ENCODE assay signal across 8 cellular contexts in genomic region chr11:66418168-66418985, GRCh38. TPM values are rescaled to one million over a fixed set of nuclear protein-coding genes. Genes with fewer than 3 reads are reported as not detected.
DNase-seq lines count a peak whose midpoint lies in the region; ATAC-seq and TF ChIP-seq lines count a peak whose summit lies in the region.

No MANE protein-coding gene starts in this region.

- no peak for TF ChIP-seq CTCF in progenitor cell of endocrine pancreas (IDR thresholded peaks at IDR 0.05; ENCODE audit: unreplicated experiment)

- intact Hi-C loops in Right ventricle myocardium inferior (cut with DNase I) = no loop called here

- H3K9me3 ChIP-seq in MG63 = peaks cover 4% of the 10 kb centered on the region

- DNase-seq in EH (ENCODE audit: low read depth) (peak; percentile 99), MG63 (peak; percentile 91), SKM-1 treated with dmso at 0.1 percent for 144 hours (lab: John Stamatoyannopoulos, UW; ENCODE audit: unreplicated experiment) (peak; percentile 64), Right ventricle myocardium inferior (ENCODE audit: missing footprints) (peak; percentile 76), progenitor cell of endocrine pancreas (ENCODE audit: low spot score, unreplicated experiment) (peak; percentile 78)
- DNase-seq in activated naive CD8-positive, alpha-beta T cell treated with anti-CD3 and anti-CD28 coated beads for 36 hours = peak; percentile 80

- peak overlapping the region; percentile 37 for H3K4me3 Mint-ChIP-seq in activated naive CD8-positive, alpha-beta T cell treated with anti-CD3 and anti-CD28 coated beads for 36 hours
- H3K4me3 Mint-ChIP-seq in progenitor cell of endocrine pancreas (ENCODE audit: low read depth) = no peak overlapping the region

- H3K27ac Mint-ChIP-seq in activated naive CD8-positive, alpha-beta T cell treated with anti-CD3 and anti-CD28 coated beads for 36 hours = no peak overlapping the region
- H3K27ac Mint-ChIP-seq in progenitor cell of endocrine pancreas = no peak overlapping the region

- H3K4me1 Mint-ChIP-seq in activated naive CD8-positive, alpha-beta T cell treated with anti-CD3 and anti-CD28 coated beads for 36 hours = peaks cover 27% of the 10 kb centered on the region
- no peaks in the 10 kb centered on the region for H3K4me1 Mint-ChIP-seq in progenitor cell of endocrine pancreas (ENCODE audit: low read depth)

- H3K27me3 Mint-ChIP-seq in activated naive CD8-positive, alpha-beta T cell treated with anti-CD3 and anti-CD28 coated beads for 36 hours = peaks cover 77% of the 10 kb centered on the region
- H3K27me3 Mint-ChIP-seq in progenitor cell of endocrine pancreas = peaks cover 72% of the 10 kb centered on the region

- no peak overlapping the region for H3K4me3 ChIP-seq in MG63

- H3K27me3 ChIP-seq in MG63 = peaks cover 25% of the 10 kb centered on the region

- no peaks in the 10 kb centered on the region for H3K36me3 Mint-ChIP-seq in activated naive CD8-positive, alpha-beta T cell treated with anti-CD3 and anti-CD28 coated beads for 36 hours
- H3K36me3 Mint-ChIP-seq in progenitor cell of endocrine pancreas (ENCODE audit: insufficient read depth) = no peaks in the 10 kb centered on the region

- peaks cover 3% of the 10 kb centered on the region for H3K9me3 Mint-ChIP-seq in activated naive CD8-positive, alpha-beta T cell treated with anti-CD3 and anti-CD28 coated beads for 36 hours
- H3K9me3 Mint-ChIP-seq in progenitor cell of endocrine pancreas (ENCODE audit: low read depth) = no peaks in the 10 kb centered on the region

- H3K36me3 ChIP-seq in MG63 = no peaks in the 10 kb centered on the region

- peak; percentile 91 for ATAC-seq in Right ventricle myocardium inferior
- ATAC-seq in GM19328 (IDR thresholded peaks at IDR 0.05; ENCODE audit: unreplicated experiment) = no peak
- ATAC-seq in HG03460 (IDR thresholded peaks at IDR 0.05; ENCODE audit: unreplicated experiment) = no peak

RNA-seq across cellular contexts. Expression of gene NPAS4, which starts 2.5 kb away (rescaled TPM):
- total RNA-seq in MG63 (2014; rRNA removed; shearing (Covaris generic); ENCODE audit: low replicate concordance) = not detected in 2 replicates
- under 1 TPM in 1 of 2 experiments, not detected in 1; 0.16 TPM for total RNA-seq in activated naive CD8-positive, alpha-beta T cell treated with anti-CD3 and anti-CD28 coated beads for 36 hours
- total RNA-seq in Right ventricle myocardium inferior (not detected), progenitor cell of endocrine pancreas (not detected in 2 replicates)

RNA-seq across cellular contexts. Expression of gene MRPL11, which starts 20.3 kb away (rescaled TPM):
- 92.7 and 167 TPM in 2 replicates for total RNA-seq in MG63 (2014; rRNA removed; shearing (Covaris generic); ENCODE audit: low replicate concordance)
- 100 to 1,000 TPM; 159 to 161 TPM for total RNA-seq in activated naive CD8-positive, alpha-beta T cell treated with anti-CD3 and anti-CD28 coated beads for 36 hours
- total RNA-seq in Right ventricle myocardium inferior (58.7 TPM), progenitor cell of endocrine pancreas (54.3 and 59.1 TPM in 2 replicates)

RNA-seq across cellular contexts. Expression of gene SLC29A2, which starts 46.8 kb away (rescaled TPM):
- total RNA-seq in MG63 (2014; rRNA removed; shearing (Covaris generic); ENCODE audit: low replicate concordance) = not detected in 2 replicates
- 1 to 10 TPM; 8.1 to 9.0 TPM for total RNA-seq in activated naive CD8-positive, alpha-beta T cell treated with anti-CD3 and anti-CD28 coated beads for 36 hours
- total RNA-seq in Right ventricle myocardium inferior = 16.8 TPM
- 35.6 and 38.2 TPM in 2 replicates for total RNA-seq in progenitor cell of endocrine pancreas

RNA-seq across cellular contexts. Expression of gene PELI3, which starts 48.3 kb away (rescaled TPM):
- total RNA-seq in MG63 (2014; rRNA removed; shearing (Covaris generic); ENCODE audit: low replicate concordance) = 7.3 and 7.7 TPM in 2 replicates
- total RNA-seq in activated naive CD8-positive, alpha-beta T cell treated with anti-CD3 and anti-CD28 coated beads for 36 hours = 1 to 10 TPM; 5.8 to 6.4 TPM
- total RNA-seq in Right ventricle myocardium inferior = 8.4 TPM
- 16.9 and 17.8 TPM in 2 replicates for total RNA-seq in progenitor cell of endocrine pancreas
